ENCODE assay signal across 20 cellular contexts in the genomic region with DNA sequence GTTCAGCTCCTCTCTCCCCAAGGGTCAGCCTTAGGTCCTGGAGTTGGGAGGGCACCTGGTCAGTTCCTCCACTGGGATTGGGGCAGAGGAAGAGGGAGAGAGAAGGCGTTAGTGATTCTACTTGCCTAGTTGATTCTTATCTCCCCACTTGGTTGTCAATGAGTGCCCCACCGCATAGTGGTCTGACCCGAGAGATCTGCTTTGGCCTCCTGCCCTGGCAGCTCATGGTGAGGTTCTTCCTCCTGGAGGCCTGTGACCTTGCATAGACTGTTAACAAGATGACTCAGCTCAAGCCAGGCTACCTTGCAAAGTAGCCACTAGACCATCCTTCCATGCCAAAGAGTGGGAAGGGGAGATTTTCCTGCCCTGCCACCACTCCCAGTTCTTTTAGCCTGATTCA.
"Had no signal": no experiment of that assay in that cellular context is flagged by ENCODE, and none has a peak within 500 bp of the region (broad histone marks: within the 10 kb centered on the region; RNA-seq: fewer than 3 reads in every experiment).

No MANE protein-coding gene starts in this region.

- FAIRE-seq: endothelial cell of umbilical vein had no signal

- ATAC-seq: activated CD8-positive, alpha-beta T cell treated with anti-CD3 and anti-CD28 coated beads for 36 hours; activated T-cell treated with anti-CD3 and anti-CD28 coated beads, Interleukin-2, amount 50 U/mL, for 4 hours; naive thymus-derived CD8-positive, alpha-beta T cell; WTC11 had no signal

- H3K4me1 Mint-ChIP-seq: WTC11 had no signal

- H3K27me3 Mint-ChIP-seq: activated CD8-positive, alpha-beta T cell treated with anti-CD3 and anti-CD28 coated beads for 36 hours; activated naive CD4-positive, alpha-beta T cell treated with anti-CD3 and anti-CD28 coated beads, Interleukin-2, amount 50 U/mL, for 24 hours; central memory CD8-positive, alpha-beta T cell; naive thymus-derived CD8-positive, alpha-beta T cell had no signal

- H3K4me1 ChIP-seq: left ventricle myocardium inferior, transverse colon had no signal

- H3K36me3 ChIP-seq: esophagus squamous epithelium, left ventricle myocardium inferior, neutrophil, transverse colon had no signal

- H3K27me3 ChIP-seq: esophagus squamous epithelium, neutrophil, transverse colon had no signal

- H3K9me3 Mint-ChIP-seq: activated naive CD4-positive, alpha-beta T cell treated with anti-CD3 and anti-CD28 coated beads, Interleukin-2, amount 50 U/mL, for 24 hours; central memory CD8-positive, alpha-beta T cell; WTC11 had no signal

- H3K4me3 ChIP-seq: coronary artery, esophagus squamous epithelium, left ventricle myocardium inferior, transverse colon had no signal

- H3K27ac Mint-ChIP-seq: activated CD8-positive, alpha-beta T cell treated with anti-CD3 and anti-CD28 coated beads for 36 hours; activated naive CD4-positive, alpha-beta T cell treated with anti-CD3 and anti-CD28 coated beads, Interleukin-2, amount 50 U/mL, for 24 hours; brain; WTC11 had no signal

- DNase-seq: activated CD4-positive, alpha-beta T cell treated with anti-CD3 and anti-CD28 coated beads for 48 hours; activated CD8-positive, alpha-beta T cell treated with anti-CD3 and anti-CD28 coated beads for 36 hours; activated effector memory CD4-positive, alpha-beta T cell treated with anti-CD3 and anti-CD28 coated beads, Interleukin-2, amount 50 U/mL, for 16 hours; activated T-cell treated with anti-CD3 and anti-CD28 coated beads, Interleukin-2, amount 50 U/mL, for 4 hours; effector CD4-positive, alpha-beta T cell; esophagus squamous epithelium; hypothalamus; left ventricle myocardium inferior; naive thymus-derived CD8-positive, alpha-beta T cell; stimulated activated naive CD4-positive, alpha-beta T cell; substantia nigra; T1000; transverse colon had no signal

- H3K4me3 Mint-ChIP-seq: activated CD8-positive, alpha-beta T cell treated with anti-CD3 and anti-CD28 coated beads for 36 hours; activated naive CD4-positive, alpha-beta T cell treated with anti-CD3 and anti-CD28 coated beads, Interleukin-2, amount 50 U/mL, for 24 hours; activated T-cell treated with anti-CD3 and anti-CD28 coated beads, Interleukin-2, amount 50 U/mL, for 4 hours; brain; central memory CD8-positive, alpha-beta T cell; WTC11 had no signal

- H3K36me3 Mint-ChIP-seq: activated naive CD4-positive, alpha-beta T cell treated with anti-CD3 and anti-CD28 coated beads, Interleukin-2, amount 50 U/mL, for 24 hours; brain; WTC11 had no signal

- H3K27ac ChIP-seq: coronary artery, esophagus squamous epithelium, left ventricle myocardium inferior, neutrophil, transverse colon had no signal

- H3K9me3 ChIP-seq: esophagus squamous epithelium, left ventricle myocardium inferior, neutrophil, transverse colon had no signal
